ENCODE assay signal across 19 cellular contexts in the genomic region with DNA sequence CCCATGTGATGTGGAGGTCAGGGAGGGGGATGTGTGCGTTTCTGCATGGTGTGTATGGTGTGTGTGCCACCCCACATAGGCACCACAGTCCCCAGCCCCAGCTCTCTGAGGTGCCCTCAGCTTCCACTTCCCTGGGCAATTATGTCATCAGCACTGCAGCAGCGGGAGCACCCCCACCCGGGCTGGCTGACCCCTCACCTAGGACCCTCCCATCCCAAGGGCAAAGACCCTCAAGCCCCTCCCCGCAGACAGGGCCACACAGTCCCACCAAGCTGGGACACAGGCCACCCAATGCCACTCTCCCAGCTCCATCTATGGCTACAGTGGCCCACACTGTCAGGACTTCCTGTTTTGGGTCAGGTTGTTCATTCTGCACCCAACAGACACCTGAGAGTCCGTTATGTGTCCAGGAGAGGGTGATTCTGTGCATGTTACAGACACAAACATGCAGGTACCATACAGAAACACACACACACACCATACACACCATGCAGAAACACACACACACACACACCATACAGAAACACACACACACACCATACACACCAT.
"Had no signal": no experiment of that assay in that cellular context is flagged by ENCODE, and none has a peak within 500 bp of the region (broad histone marks: within the 10 kb centered on the region; RNA-seq: fewer than 3 reads in every experiment).

No MANE protein-coding gene starts in this region.

- FAIRE-seq: colon, endometrium had no signal

- H3K27ac ChIP-seq: gastroesophageal sphincter, heart right ventricle, skin epidermis, suprapubic skin had no signal

- H3K9me3 Mint-ChIP-seq: activated CD4-positive, alpha-beta T cell treated with anti-CD3 and anti-CD28 coated beads, Interleukin-2, amount 10 ng/mL, durations not matched to agents 24 days and 14 days; activated naive CD4-positive, alpha-beta T cell treated with anti-CD3 and anti-CD28 coated beads, Interleukin-2, amount 50 U/mL, for 24 hours; T-helper 2 cell treated with Interferon-gamma antibody and Interleukin-4, amounts not matched to agents 5 μg/mL and 100 μg/mL, for 36 hours; type B pancreatic cell had no signal

- ATAC-seq: gastroesophageal sphincter, heart right ventricle, left cardiac atrium had no signal

- H3K4me1 Mint-ChIP-seq: activated naive CD4-positive, alpha-beta T cell treated with anti-CD3 and anti-CD28 coated beads, Interleukin-2, amount 50 U/mL, for 24 hours had no signal

- H3K4me1 ChIP-seq: gastroesophageal sphincter, heart right ventricle, suprapubic skin had no signal

- H3K4me3 Mint-ChIP-seq: activated CD4-positive, alpha-beta T cell treated with anti-CD3 and anti-CD28 coated beads, Interleukin-2, amount 10 ng/mL, durations not matched to agents 24 days and 14 days; activated naive CD4-positive, alpha-beta T cell treated with anti-CD3 and anti-CD28 coated beads, Interleukin-2, amount 50 U/mL, for 24 hours; T-helper 2 cell treated with Interferon-gamma antibody and Interleukin-4, amounts not matched to agents 5 μg/mL and 100 μg/mL, for 36 hours; type B pancreatic cell had no signal

- H3K27me3 Mint-ChIP-seq: activated CD4-positive, alpha-beta T cell treated with anti-CD3 and anti-CD28 coated beads, Interleukin-2, amount 10 ng/mL, durations not matched to agents 24 days and 14 days had no signal

- H3K27ac Mint-ChIP-seq: activated CD4-positive, alpha-beta T cell treated with anti-CD3 and anti-CD28 coated beads, Interleukin-2, amount 10 ng/mL, durations not matched to agents 24 days and 14 days; activated naive CD4-positive, alpha-beta T cell treated with anti-CD3 and anti-CD28 coated beads, Interleukin-2, amount 50 U/mL, for 24 hours; T-helper 2 cell treated with Interferon-gamma antibody and Interleukin-4, amounts not matched to agents 5 μg/mL and 100 μg/mL, for 36 hours; type B pancreatic cell had no signal

- H3K4me3 ChIP-seq: gastroesophageal sphincter, heart right ventricle, lung, skin epidermis, suprapubic skin had no signal

- H3K36me3 Mint-ChIP-seq: activated naive CD4-positive, alpha-beta T cell treated with anti-CD3 and anti-CD28 coated beads, Interleukin-2, amount 50 U/mL, for 24 hours; type B pancreatic cell had no signal

- H3K9me3 ChIP-seq: gastroesophageal sphincter, heart right ventricle, suprapubic skin had no signal

- DNase-seq: activated CD4-positive, alpha-beta T cell treated with anti-CD3 and anti-CD28 coated beads, Interleukin-2, amount 10 ng/mL, durations not matched to agents 24 days and 14 days; activated CD4-positive, CD25-positive, alpha-beta regulatory T cell; activated CD8-positive, alpha-beta memory T cell treated with anti-CD3 and anti-CD28 coated beads for 24 hours; amniotic stem cell; caudate nucleus; heart right ventricle; left cardiac atrium; stimulated activated CD4-positive, alpha-beta T cell treated with anti-CD3 and anti-CD28 coated beads, Interleukin-4, amount 100 ng/mL, for 4 hours; stimulated activated CD8-positive, alpha-beta memory T cell treated with anti-CD3 and anti-CD28 coated beads, Interleukin-4, amount 100 ng/mL, for 48 hours; stimulated activated naive CD4-positive, alpha-beta T cell treated with Interleukin-2 at 50 U/mL for 16 hours had no signal

- H3K36me3 ChIP-seq: gastroesophageal sphincter, heart right ventricle, suprapubic skin had no signal
